14 cellular contexts compared by ENCODE assay signal in genomic region chr10:74947781-74948401, GRCh38.
DNase-seq lines count a peak whose midpoint lies in the region; ATAC-seq and TF ChIP-seq lines count a peak whose summit lies in the region.
"Had no signal": no experiment of that assay in that cellular context is flagged by ENCODE, and none has a peak within 500 bp of the region (broad histone marks: within the 10 kb centered on the region; RNA-seq: fewer than 3 reads in every experiment).

No MANE protein-coding gene starts in this region.

- POLR2A ChIA-PET in A673 (lab: Charles Lee; ENCODE audit: low non-redundant PET), result no interaction called here

- no peak for TF ChIP-seq CTCF in A673 (conservative IDR thresholded peaks at IDR 0.05; ENCODE audit: low read depth, low read length)

- H3K27ac ChIP-seq in A673 (ENCODE audit: low read depth, low read length, poor library complexity, severe bottlenecking), result no peak overlapping the region
- H3K27ac ChIP-seq: HL-60 had no signal

- no TSS peak for BruUV-seq in A673 (replicated peaks; lab: Mats Ljungman, UMichigan)

- H3K27me3 ChIP-seq in A673 (replicated peaks; ENCODE audit: insufficient read depth, low read depth, low read length, poor library complexity), result no peaks in the 10 kb centered on the region
- peaks cover 82% of the 10 kb centered on the region for H3K27me3 ChIP-seq in HAP-1 (ENCODE audit: low read depth)

- DNase-seq in A673 (ENCODE audit: low spot score) (peak; percentile 49), HAP-1 (ENCODE audit: low spot score in 2 of 2) (peak; percentile 78 to 100), NCI-H2227 treated with DMSO at 0.1 percent for 48 hours (lab: John Stamatoyannopoulos, UW) (peak; percentile 35), epidermal melanocyte (ENCODE audit: insufficient read length, low spot score) (peak; percentile 41), cortex of kidney (lab: John Stamatoyannopoulos, UW) (no peak)
- DNase-seq: activated CD4-positive, alpha-beta T cell treated with anti-CD3 and anti-CD28 coated beads, Interleukin-2, amount 10 ng/mL, durations not matched to agents 24 days and 14 days; activated effector memory CD4-positive, alpha-beta T cell treated with Interleukin-2 at 50 U/mL for 16 hours; cerebellar nuclear complex; kidney; stimulated activated naive CD4-positive, alpha-beta T cell had no signal

- in situ Hi-C loops in HAP-1 (cut with MboI; ENCODE audit: low sequenced_read_pairs), result no loop called here

- H3K9me3 ChIP-seq in A673 (ENCODE audit: low read depth, low read length, poor library complexity, severe bottlenecking), result no peaks in the 10 kb centered on the region
- no peaks in the 10 kb centered on the region for H3K9me3 ChIP-seq in HAP-1

- H3K4me3 ChIP-seq in A673 (ENCODE audit: low read depth, low read length, poor library complexity, severe bottlenecking) (no peak overlapping the region), HAP-1 (no peak overlapping the region)

- ATAC-seq in HG03521 (IDR thresholded peaks at IDR 0.05; ENCODE audit: unreplicated experiment) (no peak), GM21526 (IDR thresholded peaks at IDR 0.05; ENCODE audit: low FRiP score, unreplicated experiment) (no peak), HG02798 (IDR thresholded peaks at IDR 0.05; ENCODE audit: poor library complexity, unreplicated experiment) (no peak)

- H3K36me3 ChIP-seq in A673 (ENCODE audit: insufficient read depth, low read length, poor library complexity, severe bottlenecking) (no peaks in the 10 kb centered on the region), HAP-1 (replicated peaks) (no peaks in the 10 kb centered on the region)

- CTCF ChIA-PET in A673 (lab: Charles Lee), result no interaction called here

- intact Hi-C loops in A673 (cut with micrococcal nuclease; ENCODE audit: unreplicated experiment), result no loop called here

- H3K4me1 ChIP-seq in A673 (ENCODE audit: insufficient read depth, low read length, poor library complexity, severe bottlenecking), result peaks cover 44% of the 10 kb centered on the region
- H3K4me1 ChIP-seq in HAP-1, result peaks cover 14% of the 10 kb centered on the region
